18 cellular contexts compared by ENCODE assay signal in the genomic region with DNA sequence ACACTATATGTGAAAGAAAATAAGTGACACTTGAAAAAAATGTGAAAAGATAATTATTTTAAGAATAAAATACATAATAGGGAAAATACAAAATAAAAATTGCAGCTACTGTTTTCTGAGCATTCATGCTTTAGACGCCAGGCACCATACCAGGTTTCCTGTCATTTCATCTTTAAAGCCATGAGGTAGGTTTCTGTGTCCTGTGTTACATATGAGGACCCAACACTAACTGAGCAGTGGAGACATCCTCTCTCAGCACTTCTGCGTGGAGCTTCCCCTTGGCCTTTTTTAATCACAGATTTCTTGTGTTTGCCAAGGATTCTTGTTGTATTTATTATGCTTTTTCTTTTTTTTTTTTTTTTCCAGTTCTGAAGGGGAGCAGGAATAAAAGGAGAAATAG.
"Had no signal": no experiment of that assay in that cellular context is flagged by ENCODE, and none has a peak within 500 bp of the region (broad histone marks: within the 10 kb centered on the region; RNA-seq: fewer than 3 reads in every experiment).

No MANE protein-coding gene starts in this region.

- H3K27ac Mint-ChIP-seq: dendritic cell treated with granulocyte-macrophage colony-stimulating factor and Interleukin-4, amounts not matched to agents 40 ng/mL and 50 ng/mL, for 4 days; endodermal cell; stimulated activated effector memory CD8-positive, alpha-beta T cell treated with anti-CD3 and anti-CD28 coated beads, Interleukin-12 subunit alpha, Interleukin-12 subunit beta, amount 100 ng/mL, for 72 hours had no signal

- H3K4me1 Mint-ChIP-seq: endodermal cell; stimulated activated effector memory CD8-positive, alpha-beta T cell treated with anti-CD3 and anti-CD28 coated beads, Interleukin-12 subunit alpha, Interleukin-12 subunit beta, amount 100 ng/mL, for 72 hours had no signal

- ATAC-seq: left cardiac atrium; psoas muscle; right lobe of liver; stimulated activated effector memory CD8-positive, alpha-beta T cell treated with anti-CD3 and anti-CD28 coated beads, Interleukin-12 subunit alpha, Interleukin-12 subunit beta, amount 100 ng/mL, for 72 hours; upper lobe of right lung had no signal

- DNase-seq: endodermal cell; foreskin melanocyte; head of caudate nucleus; kidney; left cardiac atrium; left ventricle myocardium inferior; mesenchymal stem cell; naive B cell; psoas muscle; retina; right lobe of liver; stimulated activated CD4-positive, alpha-beta T cell treated with anti-CD3 and anti-CD28 coated beads, Interleukin-4, amount 100 ng/mL, for 1 hour; stimulated activated CD8-positive, alpha-beta memory T cell treated with anti-CD3 and anti-CD28 coated beads, Interleukin-4, amount 100 ng/mL, for 48 hours; testis; upper lobe of right lung had no signal

- H3K9me3 Mint-ChIP-seq: dendritic cell treated with granulocyte-macrophage colony-stimulating factor and Interleukin-4, amounts not matched to agents 40 ng/mL and 50 ng/mL, for 4 days; stimulated activated effector memory CD8-positive, alpha-beta T cell treated with anti-CD3 and anti-CD28 coated beads, Interleukin-12 subunit alpha, Interleukin-12 subunit beta, amount 100 ng/mL, for 72 hours; stimulated activated naive CD8-positive, alpha-beta T cell treated with anti-CD3 and anti-CD28 coated beads, Interleukin-15, Interleukin-2, amounts not matched to agents 100 ng/mL and 50 ng/mL, for 24 hours had no signal

- H3K27me3 Mint-ChIP-seq: dendritic cell treated with granulocyte-macrophage colony-stimulating factor and Interleukin-4, amounts not matched to agents 40 ng/mL and 50 ng/mL, for 4 days; naive B cell; stimulated activated naive CD8-positive, alpha-beta T cell treated with anti-CD3 and anti-CD28 coated beads, Interleukin-15, Interleukin-2, amounts not matched to agents 100 ng/mL and 50 ng/mL, for 24 hours had no signal

- H3K4me3 Mint-ChIP-seq: dendritic cell treated with granulocyte-macrophage colony-stimulating factor and Interleukin-4, amounts not matched to agents 40 ng/mL and 50 ng/mL, for 4 days; endodermal cell; stimulated activated effector memory CD8-positive, alpha-beta T cell treated with anti-CD3 and anti-CD28 coated beads, Interleukin-12 subunit alpha, Interleukin-12 subunit beta, amount 100 ng/mL, for 72 hours; stimulated activated naive CD8-positive, alpha-beta T cell treated with anti-CD3 and anti-CD28 coated beads, Interleukin-15, Interleukin-2, amounts not matched to agents 100 ng/mL and 50 ng/mL, for 24 hours had no signal
